In the genomic region with DNA sequence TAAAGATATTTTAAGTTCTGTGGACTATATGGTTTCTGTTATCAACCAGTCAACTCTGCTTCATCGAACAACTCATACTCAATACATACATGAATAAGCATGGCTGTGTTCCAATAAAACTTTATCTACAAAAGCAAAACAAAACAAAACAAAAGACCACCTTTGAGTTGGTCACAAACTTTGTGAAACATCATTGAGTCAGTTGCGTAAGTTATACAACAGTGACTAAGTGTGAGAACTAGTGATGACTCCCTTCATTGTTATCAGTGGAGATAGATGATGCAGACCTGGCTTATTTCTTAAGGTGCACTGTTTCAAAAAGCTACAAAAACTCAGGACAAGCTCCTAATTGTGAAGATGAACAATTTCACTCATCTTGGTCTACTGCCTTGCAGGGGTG, we compare ENCODE assay signal across 21 cellular contexts. TPM values are rescaled to one million over a fixed set of nuclear protein-coding genes. Genes with fewer than 3 reads are reported as not detected.
A peak's percentile ranks its signal among the peaks of the same experiment; 100 is the strongest.
DNase-seq lines count a peak whose midpoint lies in the region; ATAC-seq, FAIRE-seq and TF ChIP-seq lines count a peak whose summit lies in the region.
"Had no signal": no experiment of that assay in that cellular context is flagged by ENCODE, and none has a peak within 500 bp of the region (broad histone marks: within the 10 kb centered on the region; RNA-seq: fewer than 3 reads in every experiment).

No MANE protein-coding gene starts in this region.

- no peak overlapping the region for H2AFZ ChIP-seq in HCT116 (ENCODE audit: low read depth, low read length, poor library complexity, severe bottlenecking)
- H2AFZ ChIP-seq in K562 (ENCODE audit: low read depth, low read length): no peak overlapping the region
- no peak overlapping the region for H2AFZ ChIP-seq in keratinocyte (ENCODE audit: control insufficient read depth, low read length)
- H2AFZ ChIP-seq: GM23338 had no signal

- no peaks in the 10 kb centered on the region for H4K20me1 ChIP-seq in HCT116 (ENCODE audit: insufficient read depth)
- peaks cover 12% of the 10 kb centered on the region; the same call in 1 of the 2 replicates for H4K20me1 ChIP-seq in K562 (replicated peaks; ENCODE audit: control insufficient read depth, insufficient read depth, low read length)
- no peaks in the 10 kb centered on the region for H4K20me1 ChIP-seq in keratinocyte (ENCODE audit: control insufficient read depth, extremely low read depth, insufficient read depth, low read length)

- no peak overlapping the region for H3K4me3 ChIP-seq in HCT116 (replicated peaks in 1 of 2; ENCODE audit: low read depth in 1 of 2, low read length in 2 of 2)
- H3K4me3 ChIP-seq in K562: no peak overlapping the region
- H3K4me3 ChIP-seq in keratinocyte (ENCODE audit: control insufficient read depth in 2 of 3, extremely low read depth in 1 of 3, insufficient read depth in 2 of 3, low read depth in 1 of 3, low read length in 3 of 3): no peak overlapping the region
- H3K4me3 ChIP-seq in psoas muscle: no peak overlapping the region
- H3K4me3 ChIP-seq: GM23338 had no signal

- BruUV-seq in HCT116 (replicated peaks; lab: Mats Ljungman, UMichigan): no TSS peak
- BruUV-seq in K562 (replicated peaks; lab: Mats Ljungman, UMichigan): no TSS peak

- intact Hi-C loops in HCT116 (cut with micrococcal nuclease) (no loop called here), K562 (cut with micrococcal nuclease) (no loop called here), psoas muscle (cut with DNase I) (no loop called here)

- H3K36me3 ChIP-seq in HCT116 (ENCODE audit: control insufficient read depth in 1 of 2, insufficient read depth in 2 of 2, low read length in 2 of 2) (no peaks in the 10 kb centered on the region), K562 (ENCODE audit: control insufficient read depth, insufficient read depth, low read length) (no peaks in the 10 kb centered on the region), keratinocyte (ENCODE audit: control insufficient read depth in 2 of 2, extremely low read depth in 1 of 2, insufficient read depth in 2 of 2, low read length in 2 of 2) (no peaks in the 10 kb centered on the region), psoas muscle (ENCODE audit: insufficient read depth in 1 of 2, low read depth in 1 of 2) (no peaks in the 10 kb centered on the region)

- no peak overlapping the region for H3K4me2 ChIP-seq in HCT116 (ENCODE audit: low read length)
- H3K4me2 ChIP-seq in K562 (ENCODE audit: insufficient read depth, low read length): no peak overlapping the region
- H3K4me2 ChIP-seq in keratinocyte (ENCODE audit: control insufficient read depth, extremely low read depth, insufficient read depth, low read depth, low read length): no peak overlapping the region
- H3K4me2 ChIP-seq: GM23338 had no signal

- no peak for TF ChIP-seq RAD21 in HCT116 (IDR thresholded peaks at IDR 0.05; ENCODE audit: low read depth)
- no peak for TF ChIP-seq RAD21 in K562 (CRISPR knock-in tag; conservative IDR thresholded peaks at IDR 0.05 in 1 of 2, IDR thresholded peaks at IDR 0.05 in 1 of 2)

- no peaks in the 10 kb centered on the region for H3K9me3 ChIP-seq in HCT116 (ENCODE audit: control insufficient read depth in 1 of 2, insufficient read depth in 1 of 2, low read depth in 1 of 2, low read length in 2 of 2)
- H3K9me3 ChIP-seq in K562 (replicated peaks; ENCODE audit: control insufficient read depth, insufficient read depth, low read depth, low read length): no peaks in the 10 kb centered on the region
- H3K9me3 ChIP-seq in keratinocyte (ENCODE audit: control insufficient read depth, low read depth, low read length): no peaks in the 10 kb centered on the region
- no peaks in the 10 kb centered on the region for H3K9me3 ChIP-seq in psoas muscle

- H3K9ac ChIP-seq in HCT116 (ENCODE audit: low read length) (no peak overlapping the region), K562 (ENCODE audit: insufficient read depth in 1 of 2, low read depth in 2 of 2, low read length in 2 of 2) (no peak overlapping the region), keratinocyte (ENCODE audit: control insufficient read depth, extremely low read depth, insufficient read depth, low read length) (no peak overlapping the region)

- H3K9me2 ChIP-seq in HCT116 (ENCODE audit: insufficient read depth): no peaks in the 10 kb centered on the region

- POLR2A ChIA-PET in HCT116 (lab: Charles Lee) (no interaction called here), K562 (lab: Yijun Ruan, JAX) (interaction anchor here (1.0 kb wide), 1 partner anchor 250 kb away, joined by 3 read pairs; no protein-coding TSS in a partner anchor)

- no peak for TF ChIP-seq CTCF in HCT116 (IDR thresholded peaks at IDR 0.05 in 2 of 3, conservative IDR thresholded peaks at IDR 0.05 in 1 of 3; ENCODE audit: borderline replicate concordance in 1 of 3, insufficient read depth in 1 of 3, low read depth in 2 of 3, low read length in 2 of 3)
- TF ChIP-seq CTCF in K562 (IDR thresholded peaks at IDR 0.05 in 2 of 3, conservative IDR thresholded peaks at IDR 0.05 in 1 of 3; ENCODE audit: insufficient read depth in 2 of 3, low read depth in 1 of 3, low read length in 3 of 3): no peak
- TF ChIP-seq CTCF in keratinocyte (optimal IDR thresholded peaks at IDR 0.05 in 1 of 3, IDR thresholded peaks at IDR 0.05 in 1 of 3, conservative IDR thresholded peaks at IDR 0.05 in 1 of 3; ENCODE audit: extremely low read depth in 1 of 3, insufficient read depth in 2 of 3, low read length in 3 of 3): no peak
- TF ChIP-seq CTCF in psoas muscle (IDR thresholded peaks at IDR 0.05): no peak

- FAIRE-seq in K562 (lab: Jason Lieb, UNC) (no peak), keratinocyte (lab: Jason Lieb, UNC) (peak; percentile 78)

- TF ChIP-seq POLR2A in HCT116 (IDR thresholded peaks at IDR 0.05; ENCODE audit: borderline replicate concordance, extremely low read depth, insufficient read depth, insufficient read length) (no peak), K562 (conservative IDR thresholded peaks at IDR 0.05) (no peak)

- 5% methylated on average over 2 of the region's 2 CpGs for WGBS in K562 (ENCODE audit: insufficient coverage, low coverage, missing lambda C conversion rate)
- WGBS in psoas muscle, 3 donors: 94 to 95% (median 94%) methylated on average over 2 of the region's 2 CpGs

- DNase-seq in HCT116 (ENCODE audit: low read depth, low spot score) (no peak), NCI-H226 (peak; percentile 75), K562 (ENCODE audit: extremely low read depth in 1 of 4, low spot score in 3 of 4) (peak in 1 of 4 experiments; percentile 5), keratinocyte (ENCODE audit: low read depth, low spot score) (no peak), psoas muscle (no peak), OCI-M1 (lab: John Stamatoyannopoulos, UW) (no peak)
- no peak for DNase-seq in activated naive CD8-positive, alpha-beta T cell treated with anti-CD3 and anti-CD28 coated beads, Interleukin-2, amount 50 U/mL, for 24 hours
- DNase-seq: Calu3; CD4-positive, alpha-beta memory T cell; DMS53; KG1; NCI-H1105; NCI-H1694; NCI-H2227 treated with DMSO at 0.1 percent for 48 hours; NCI-H69; NK-92 treated with Interleukin-12 subunit alpha and Interleukin-12 subunit beta, amount 100 ng/mL, for 24 hours had no signal

- ATAC-seq in HCT116 (no peak), K562 (no peak), psoas muscle (no peak), GM21528 (IDR thresholded peaks at IDR 0.05; ENCODE audit: low FRiP score, unreplicated experiment) (no peak)
- no peak for ATAC-seq in activated naive CD8-positive, alpha-beta T cell treated with anti-CD3 and anti-CD28 coated beads, Interleukin-2, amount 50 U/mL, for 24 hours
- ATAC-seq: GM23338 had no signal

- H3K27me3 Mint-ChIP-seq in activated naive CD8-positive, alpha-beta T cell treated with anti-CD3 and anti-CD28 coated beads, Interleukin-2, amount 50 U/mL, for 24 hours: peaks cover 39% of the 10 kb centered on the region

- no peaks in the 10 kb centered on the region for H3K36me3 Mint-ChIP-seq in activated naive CD8-positive, alpha-beta T cell treated with anti-CD3 and anti-CD28 coated beads, Interleukin-2, amount 50 U/mL, for 24 hours (ENCODE audit: low read depth)
- H3K36me3 Mint-ChIP-seq: CD4-positive, alpha-beta memory T cell had no signal

- CTCF ChIA-PET in HCT116 (lab: Charles Lee) (interaction anchor here (2.1 kb wide), 1 partner anchor 91 kb away, joined by 7 read pairs; no protein-coding TSS in a partner anchor), K562 (lab: Yijun Ruan, JAX; ENCODE audit: low intra/inter-chr PET ratio) (no interaction called here)

- H3K27me3 ChIP-seq in HCT116 (ENCODE audit: insufficient read depth, low read length) (no peaks in the 10 kb centered on the region), K562 (ENCODE audit: control insufficient read depth in 2 of 2, insufficient read depth in 2 of 2, low read length in 2 of 2) (peaks cover 5 to 20% of the 10 kb centered on the region in 2 experiments; a peak in 3 of 5 replicates), keratinocyte (ENCODE audit: control insufficient read depth, extremely low read depth, insufficient read depth, low read length) (no peaks in the 10 kb centered on the region), psoas muscle (ENCODE audit: insufficient read depth in 3 of 3, low read length in 2 of 3) (peaks cover 0 to 10% (median 6%) of the 10 kb centered on the region in 3 donors)

- H3K9me1 ChIP-seq in K562 (ENCODE audit: control insufficient read depth, insufficient read depth, low read length) (no peaks in the 10 kb centered on the region), keratinocyte (ENCODE audit: control insufficient read depth, extremely low read depth, insufficient read depth, low read length) (no peaks in the 10 kb centered on the region)

- RAD21 ChIA-PET in HCT116 (lab: Charles Lee; ENCODE audit: low non-redundant PET in 1 of 2, low total read pairs in 2 of 2, uncharacterized antibody in 2 of 2, unreplicated experiment in 2 of 2): no interaction called here

- in situ Hi-C loops in K562 (cut with MboI): loop anchor here (5.0 kb wide), 1 partner anchor 167 kb away; no protein-coding TSS in a partner anchor

- no peak for TF ChIP-seq EP300 in K562 (IDR thresholded peaks at IDR 0.05; ENCODE audit: low read length)

- H3K27ac ChIP-seq in HCT116 (ENCODE audit: low read depth, low read length) (no peak overlapping the region), K562 (ENCODE audit: extremely low read depth, low read depth, low read length) (no peak overlapping the region), keratinocyte (ENCODE audit: control insufficient read depth, insufficient read depth, low read length) (no peak overlapping the region), psoas muscle (no peak overlapping the region)

- no peaks in the 10 kb centered on the region for H3K9me3 Mint-ChIP-seq in activated naive CD8-positive, alpha-beta T cell treated with anti-CD3 and anti-CD28 coated beads, Interleukin-2, amount 50 U/mL, for 24 hours
- H3K9me3 Mint-ChIP-seq: CD4-positive, alpha-beta memory T cell; GM23338 had no signal

- H3K4me1 Mint-ChIP-seq in activated naive CD8-positive, alpha-beta T cell treated with anti-CD3 and anti-CD28 coated beads, Interleukin-2, amount 50 U/mL, for 24 hours: peaks cover 9% of the 10 kb centered on the region

- H3K4me3 Mint-ChIP-seq in activated naive CD8-positive, alpha-beta T cell treated with anti-CD3 and anti-CD28 coated beads, Interleukin-2, amount 50 U/mL, for 24 hours: no peak overlapping the region
- H3K4me3 Mint-ChIP-seq: CD4-positive, alpha-beta memory T cell; GM23338 had no signal

- H3K79me2 ChIP-seq in HCT116 (ENCODE audit: insufficient read depth, low read length) (no peaks in the 10 kb centered on the region), K562 (ENCODE audit: control insufficient read depth, insufficient read depth, low read length) (no peaks in the 10 kb centered on the region), keratinocyte (ENCODE audit: control insufficient read depth, insufficient read depth, low read length) (no peaks in the 10 kb centered on the region)

- H3K4me1 ChIP-seq in HCT116 (ENCODE audit: control insufficient read depth in 1 of 2, insufficient read depth in 2 of 2, low read length in 2 of 2): peaks cover 23 to 31% of the 10 kb centered on the region in 2 experiments
- no peaks in the 10 kb centered on the region for H3K4me1 ChIP-seq in K562 (replicated peaks in 1 of 2; ENCODE audit: control insufficient read depth in 2 of 2, insufficient read depth in 2 of 2, low read length in 2 of 2)
- peaks cover 27% of the 10 kb centered on the region for H3K4me1 ChIP-seq in keratinocyte (ENCODE audit: control insufficient read depth, extremely low read depth, insufficient read depth, low read length)
- no peaks in the 10 kb centered on the region for H3K4me1 ChIP-seq in psoas muscle

- dilution Hi-C loops in keratinocyte (cut with MboI; ENCODE audit: extremely low pct_ligation_motif_present, low sequenced_read_pairs): no loop called here

- H3K27ac Mint-ChIP-seq in activated naive CD8-positive, alpha-beta T cell treated with anti-CD3 and anti-CD28 coated beads, Interleukin-2, amount 50 U/mL, for 24 hours: no peak overlapping the region
- H3K27ac Mint-ChIP-seq: CD4-positive, alpha-beta memory T cell; GM23338 had no signal

RNA-seq across cellular contexts. Expression of gene KLK4, which starts 14.5 kb away (rescaled TPM):
- total RNA-seq in HCT116 (2021; ENCODE audit: unreplicated experiment) (0.84 TPM), K562 (2014; rRNA removed) (not detected in 2 replicates), K562 (2014; rRNA removed; fragmentation: Illumina TruSeq; extraction: Trizol) (not detected in 2 replicates), K562 (2015; rRNA removed; fragmentation: Illumina TruSeq; extraction: Trizol) (not detected in 2 replicates), K562 (2021) (not detected in 2 replicates), psoas muscle (not detected)
- polyA plus RNA-seq in HCT116 (2012): 0.65 and 0.70 TPM in 2 replicates
- total RNA-seq in K562 (2011; cell fraction: chromatin; rRNA removed; ENCODE audit: low replicate concordance): not detected in 2 replicates
- not detected in 2 replicates for total RNA-seq in K562 (2011; cell fraction: nucleolus; rRNA removed)
- not detected in 2 replicates for total RNA-seq in K562 (2011; cell fraction: nucleoplasm; rRNA removed)
- polyA plus RNA-seq in K562 (2011; rRNA removed) (not detected in 2 replicates), K562 (2014; fragmentation: Illumina TruSeq; extraction: Trizol) (not detected in 2 replicates), K562 (2014; fragmentation: Nextera tagmentation; extraction: Ambion mirVana) (not detected), K562 (2014; rRNA removed) (not detected in 2 replicates), keratinocyte (not detected in 3 replicates), psoas muscle (not detected)
- polyA plus RNA-seq in K562 (2011; cell fraction: cytosol; rRNA removed): not detected in 2 replicates
- not detected in 2 replicates for polyA plus RNA-seq in K562 (2011; cell fraction: nucleus; rRNA removed)
- 0.10 TPM in 1 of 2 replicates, not detected in the other for polyA plus RNA-seq in K562 (2012)
- not detected in 2 replicates for polyA minus RNA-seq in K562 (2011; rRNA and poly(A)+ RNA removed)
- polyA minus RNA-seq in K562 (2011; cell fraction: cytosol; rRNA and poly(A)+ RNA removed): not detected in 2 replicates
- polyA minus RNA-seq in K562 (2011; cell fraction: nucleus; rRNA and poly(A)+ RNA removed): not detected in 2 replicates
- polyA plus RNA-seq in keratinocyte (2011; ENCODE audit: low read depth): not detected
- polyA plus RNA-seq in keratinocyte (2011; cell fraction: cytosol; rRNA removed): not detected in 2 replicates
- not detected in 2 replicates for polyA plus RNA-seq in keratinocyte (2011; cell fraction: nucleus; rRNA removed)
- 0.49 TPM in 1 of 2 replicates, not detected in the other for polyA plus RNA-seq in keratinocyte (2012; ENCODE audit: low replicate concordance)
- polyA minus RNA-seq in keratinocyte: not detected in 3 replicates
- polyA minus RNA-seq in keratinocyte (2011; cell fraction: cytosol; rRNA and poly(A)+ RNA removed): not detected
- not detected in 2 replicates for polyA minus RNA-seq in keratinocyte (2011; cell fraction: nucleus; rRNA and poly(A)+ RNA removed)
- total RNA-seq: Calu3; CD4-positive, alpha-beta memory T cell; MCF 10A; SK-MEL-5 had no signal
- polyA plus RNA-seq: BJ; CD4-positive, alpha-beta memory T cell had no signal

RNA-seq across cellular contexts. Expression of gene KLK5, which starts 27.1 kb away (rescaled TPM):
- total RNA-seq in HCT116 (2021; ENCODE audit: unreplicated experiment): 1.2 TPM
- 4.4 and 5.8 TPM in 2 replicates for polyA plus RNA-seq in HCT116 (2012)
- not detected in 2 replicates for total RNA-seq in K562 (2011; cell fraction: chromatin; rRNA removed; ENCODE audit: low replicate concordance)
- total RNA-seq in K562 (2011; cell fraction: nucleolus; rRNA removed): not detected in 2 replicates
- not detected in 2 replicates for total RNA-seq in K562 (2011; cell fraction: nucleoplasm; rRNA removed)
- total RNA-seq in K562 (2014; rRNA removed): not detected in 2 replicates
- total RNA-seq in K562 (2014; rRNA removed; fragmentation: Illumina TruSeq; extraction: Trizol): not detected in 2 replicates
- not detected in 2 replicates for total RNA-seq in K562 (2015; rRNA removed; fragmentation: Illumina TruSeq; extraction: Trizol)
- total RNA-seq in K562 (2021): not detected in 2 replicates
- polyA plus RNA-seq in K562 (2011; rRNA removed): not detected in 2 replicates
- not detected in 2 replicates for polyA plus RNA-seq in K562 (2011; cell fraction: cytosol; rRNA removed)
- polyA plus RNA-seq in K562 (2011; cell fraction: nucleus; rRNA removed): not detected in 2 replicates
- polyA plus RNA-seq in K562 (2012): not detected in 2 replicates
- not detected in 2 replicates for polyA plus RNA-seq in K562 (2014; fragmentation: Illumina TruSeq; extraction: Trizol)
- polyA plus RNA-seq in K562 (2014; fragmentation: Nextera tagmentation; extraction: Ambion mirVana): not detected
- polyA plus RNA-seq in K562 (2014; rRNA removed): not detected in 2 replicates
- polyA minus RNA-seq in K562 (2011; rRNA and poly(A)+ RNA removed): not detected in 2 replicates
- polyA minus RNA-seq in K562 (2011; cell fraction: cytosol; rRNA and poly(A)+ RNA removed): not detected in 2 replicates
- polyA minus RNA-seq in K562 (2011; cell fraction: nucleus; rRNA and poly(A)+ RNA removed): not detected in 2 replicates
- 425 to 882 TPM (median 477 TPM) in 3 replicates for polyA plus RNA-seq in keratinocyte
- polyA plus RNA-seq in keratinocyte (2011; ENCODE audit: low read depth): 136 TPM
- polyA plus RNA-seq in keratinocyte (2011; cell fraction: cytosol; rRNA removed): 541 and 572 TPM in 2 replicates
- polyA plus RNA-seq in keratinocyte (2011; cell fraction: nucleus; rRNA removed): 466 and 483 TPM in 2 replicates
- polyA plus RNA-seq in keratinocyte (2012; ENCODE audit: low replicate concordance): 487 and 1,188 TPM in 2 replicates
- polyA minus RNA-seq in keratinocyte: 346 to 800 TPM (median 621 TPM) in 3 replicates
- 490 TPM for polyA minus RNA-seq in keratinocyte (2011; cell fraction: cytosol; rRNA and poly(A)+ RNA removed)
- 243 and 342 TPM in 2 replicates for polyA minus RNA-seq in keratinocyte (2011; cell fraction: nucleus; rRNA and poly(A)+ RNA removed)
- total RNA-seq in psoas muscle: not detected
- under 1 TPM in 1 of 3 donors, not detected in 2; 0.05 TPM for polyA plus RNA-seq in psoas muscle
- total RNA-seq: CD4-positive, alpha-beta memory T cell; SK-MEL-5 had no signal
- polyA plus RNA-seq: BJ; CD4-positive, alpha-beta memory T cell; GM23338 had no signal

RNA-seq across cellular contexts. Expression of gene KLK6, which starts 43.7 kb away (rescaled TPM):
- 40.5 TPM for total RNA-seq in HCT116 (2021; ENCODE audit: unreplicated experiment)
- 72.9 and 87.4 TPM in 2 replicates for polyA plus RNA-seq in HCT116 (2012)
- total RNA-seq in K562 (2011; cell fraction: chromatin; rRNA removed; ENCODE audit: low replicate concordance): not detected in 2 replicates
- total RNA-seq in K562 (2011; cell fraction: nucleolus; rRNA removed): not detected in 2 replicates
- total RNA-seq in K562 (2011; cell fraction: nucleoplasm; rRNA removed): not detected in 2 replicates
- total RNA-seq in K562 (2014; rRNA removed): not detected in 2 replicates
- not detected in 2 replicates for total RNA-seq in K562 (2014; rRNA removed; fragmentation: Illumina TruSeq; extraction: Trizol)
- total RNA-seq in K562 (2015; rRNA removed; fragmentation: Illumina TruSeq; extraction: Trizol): not detected in 2 replicates
- not detected in 2 replicates for total RNA-seq in K562 (2021)
- polyA plus RNA-seq in K562 (2011; rRNA removed): not detected in 2 replicates
- polyA plus RNA-seq in K562 (2011; cell fraction: cytosol; rRNA removed): not detected in 2 replicates
- 0.11 TPM in 1 of 2 replicates, not detected in the other for polyA plus RNA-seq in K562 (2011; cell fraction: nucleus; rRNA removed)
- polyA plus RNA-seq in K562 (2012): not detected in 2 replicates
- not detected in 2 replicates for polyA plus RNA-seq in K562 (2014; fragmentation: Illumina TruSeq; extraction: Trizol)
- polyA plus RNA-seq in K562 (2014; fragmentation: Nextera tagmentation; extraction: Ambion mirVana): not detected
- polyA plus RNA-seq in K562 (2014; rRNA removed): not detected in 2 replicates
- polyA minus RNA-seq in K562 (2011; rRNA and poly(A)+ RNA removed): not detected in 2 replicates
- polyA minus RNA-seq in K562 (2011; cell fraction: cytosol; rRNA and poly(A)+ RNA removed): not detected in 2 replicates
- not detected in 2 replicates for polyA minus RNA-seq in K562 (2011; cell fraction: nucleus; rRNA and poly(A)+ RNA removed)
- 0.73 to 2.5 TPM (median 1.9 TPM) in 3 replicates for polyA plus RNA-seq in keratinocyte
- 5.6 TPM for polyA plus RNA-seq in keratinocyte (2011; ENCODE audit: low read depth)
- 0.81 and 2.5 TPM in 2 replicates for polyA plus RNA-seq in keratinocyte (2011; cell fraction: cytosol; rRNA removed)
- 3.6 and 7.7 TPM in 2 replicates for polyA plus RNA-seq in keratinocyte (2011; cell fraction: nucleus; rRNA removed)
- polyA plus RNA-seq in keratinocyte (2012; ENCODE audit: low replicate concordance): 2.8 and 23.6 TPM in 2 replicates
- polyA minus RNA-seq in keratinocyte: 0.69 to 5.9 TPM (median 2.7 TPM) in 3 replicates
- 3.3 TPM for polyA minus RNA-seq in keratinocyte (2011; cell fraction: cytosol; rRNA and poly(A)+ RNA removed)
- polyA minus RNA-seq in keratinocyte (2011; cell fraction: nucleus; rRNA and poly(A)+ RNA removed): 3.2 and 8.3 TPM in 2 replicates
- not detected for total RNA-seq in psoas muscle
- polyA plus RNA-seq in psoas muscle: under 1 TPM in 1 of 3 donors, not detected in 2; 0.04 TPM
- total RNA-seq: CD4-positive, alpha-beta memory T cell; MCF 10A; SK-MEL-5 had no signal
- polyA plus RNA-seq: BJ; CD4-positive, alpha-beta memory T cell had no signal

RNA-seq across cellular contexts. Expression of gene KLK2, which starts 52.5 kb away (rescaled TPM):
- not detected for total RNA-seq in HCT116 (2021; ENCODE audit: unreplicated experiment)
- polyA plus RNA-seq in HCT116 (2012): not detected in 2 replicates
- total RNA-seq in K562 (2011; cell fraction: chromatin; rRNA removed; ENCODE audit: low replicate concordance): 1.3 and 4.1 TPM in 2 replicates
- total RNA-seq in K562 (2011; cell fraction: nucleolus; rRNA removed): 1.3 and 1.8 TPM in 2 replicates
- 0.88 and 2.5 TPM in 2 replicates for total RNA-seq in K562 (2011; cell fraction: nucleoplasm; rRNA removed)
- not detected in 2 replicates for total RNA-seq in K562 (2014; rRNA removed)
- 0.47 TPM in 1 of 2 replicates, not detected in the other for total RNA-seq in K562 (2014; rRNA removed; fragmentation: Illumina TruSeq; extraction: Trizol)
- total RNA-seq in K562 (2015; rRNA removed; fragmentation: Illumina TruSeq; extraction: Trizol): 0.18 and 0.38 TPM in 2 replicates
- total RNA-seq in K562 (2021): 0.24 and 0.74 TPM in 2 replicates
- 0.31 and 0.39 TPM in 2 replicates for polyA plus RNA-seq in K562 (2011; rRNA removed)
- polyA plus RNA-seq in K562 (2011; cell fraction: cytosol; rRNA removed): 0.52 TPM in 1 of 2 replicates, not detected in the other
- polyA plus RNA-seq in K562 (2011; cell fraction: nucleus; rRNA removed): 0.94 and 2.9 TPM in 2 replicates
- 0.40 and 0.76 TPM in 2 replicates for polyA plus RNA-seq in K562 (2012)
- 0.25 and 0.69 TPM in 2 replicates for polyA plus RNA-seq in K562 (2014; fragmentation: Illumina TruSeq; extraction: Trizol)
- under 1 TPM; 0.11 to 0.22 TPM for polyA plus RNA-seq in K562 (2014; fragmentation: Nextera tagmentation; extraction: Ambion mirVana)
- polyA plus RNA-seq in K562 (2014; rRNA removed): 0.11 and 0.46 TPM in 2 replicates
- 0.42 TPM in 1 of 2 replicates, not detected in the other for polyA minus RNA-seq in K562 (2011; rRNA and poly(A)+ RNA removed)
- not detected in 2 replicates for polyA minus RNA-seq in K562 (2011; cell fraction: cytosol; rRNA and poly(A)+ RNA removed)
- 0.40 and 0.44 TPM in 2 replicates for polyA minus RNA-seq in K562 (2011; cell fraction: nucleus; rRNA and poly(A)+ RNA removed)
- polyA plus RNA-seq in keratinocyte: 0.07 to 0.14 TPM in 2 of 3 replicates, not detected in the other
- polyA plus RNA-seq in keratinocyte (2011; ENCODE audit: low read depth): not detected
- polyA plus RNA-seq in keratinocyte (2011; cell fraction: cytosol; rRNA removed): not detected in 2 replicates
- polyA plus RNA-seq in keratinocyte (2011; cell fraction: nucleus; rRNA removed): 0.41 and 0.64 TPM in 2 replicates
- 0.28 TPM in 1 of 2 replicates, not detected in the other for polyA plus RNA-seq in keratinocyte (2012; ENCODE audit: low replicate concordance)
- polyA minus RNA-seq in keratinocyte: not detected in 3 replicates
- not detected for polyA minus RNA-seq in keratinocyte (2011; cell fraction: cytosol; rRNA and poly(A)+ RNA removed)
- not detected in 2 replicates for polyA minus RNA-seq in keratinocyte (2011; cell fraction: nucleus; rRNA and poly(A)+ RNA removed)
- not detected for total RNA-seq in psoas muscle
- polyA plus RNA-seq in psoas muscle: not detected
- total RNA-seq: Calu3; CD4-positive, alpha-beta memory T cell; MCF 10A had no signal
- polyA plus RNA-seq: BJ; CD4-positive, alpha-beta memory T cell had no signal

RNA-seq across cellular contexts. Expression of gene KLK7, which starts 58.0 kb away (rescaled TPM):
- total RNA-seq in HCT116 (2021; ENCODE audit: unreplicated experiment): 30.5 TPM
- 31.4 and 34.2 TPM in 2 replicates for polyA plus RNA-seq in HCT116 (2012)
- not detected in 2 replicates for total RNA-seq in K562 (2011; cell fraction: chromatin; rRNA removed; ENCODE audit: low replicate concordance)
- not detected in 2 replicates for total RNA-seq in K562 (2011; cell fraction: nucleolus; rRNA removed)
- not detected in 2 replicates for total RNA-seq in K562 (2011; cell fraction: nucleoplasm; rRNA removed)
- total RNA-seq in K562 (2014; rRNA removed): not detected in 2 replicates
- not detected in 2 replicates for total RNA-seq in K562 (2014; rRNA removed; fragmentation: Illumina TruSeq; extraction: Trizol)
- not detected in 2 replicates for total RNA-seq in K562 (2015; rRNA removed; fragmentation: Illumina TruSeq; extraction: Trizol)
- total RNA-seq in K562 (2021): not detected in 2 replicates
- not detected in 2 replicates for polyA plus RNA-seq in K562 (2011; rRNA removed)
- 0.06 TPM in 1 of 2 replicates, not detected in the other for polyA plus RNA-seq in K562 (2011; cell fraction: cytosol; rRNA removed)
- not detected in 2 replicates for polyA plus RNA-seq in K562 (2011; cell fraction: nucleus; rRNA removed)
- 0.08 TPM in 1 of 2 replicates, not detected in the other for polyA plus RNA-seq in K562 (2012)
- not detected in 2 replicates for polyA plus RNA-seq in K562 (2014; fragmentation: Illumina TruSeq; extraction: Trizol)
- polyA plus RNA-seq in K562 (2014; fragmentation: Nextera tagmentation; extraction: Ambion mirVana): under 1 TPM in 1 of 2 experiments, not detected in 1; 0.03 TPM
- polyA plus RNA-seq in K562 (2014; rRNA removed): not detected in 2 replicates
- not detected in 2 replicates for polyA minus RNA-seq in K562 (2011; rRNA and poly(A)+ RNA removed)
- polyA minus RNA-seq in K562 (2011; cell fraction: cytosol; rRNA and poly(A)+ RNA removed): not detected in 2 replicates
- not detected in 2 replicates for polyA minus RNA-seq in K562 (2011; cell fraction: nucleus; rRNA and poly(A)+ RNA removed)
- polyA plus RNA-seq in keratinocyte: 22.4 to 33.8 TPM (median 29.2 TPM) in 3 replicates
- polyA plus RNA-seq in keratinocyte (2011; ENCODE audit: low read depth): 140 TPM
- polyA plus RNA-seq in keratinocyte (2011; cell fraction: cytosol; rRNA removed): 27.6 and 59.2 TPM in 2 replicates
- 89.8 and 155 TPM in 2 replicates for polyA plus RNA-seq in keratinocyte (2011; cell fraction: nucleus; rRNA removed)
- polyA plus RNA-seq in keratinocyte (2012; ENCODE audit: low replicate concordance): 36.2 and 757 TPM in 2 replicates
- polyA minus RNA-seq in keratinocyte: 11.1 to 66.6 TPM (median 14.4 TPM) in 3 replicates
- polyA minus RNA-seq in keratinocyte (2011; cell fraction: cytosol; rRNA and poly(A)+ RNA removed): 16.1 TPM
- 39.9 and 57.8 TPM in 2 replicates for polyA minus RNA-seq in keratinocyte (2011; cell fraction: nucleus; rRNA and poly(A)+ RNA removed)
- total RNA-seq in psoas muscle: not detected
- polyA plus RNA-seq in psoas muscle: not detected
- total RNA-seq: CD4-positive, alpha-beta memory T cell; MCF 10A; SK-MEL-5 had no signal
- polyA plus RNA-seq: BJ; CD4-positive, alpha-beta memory T cell had no signal

Comparison
In these comparisons a context has a peak if more than half of its experiments do, and no peak if none do; other contexts are left out.
1. RNA of gene KLK6, which starts 43.7 kb away (total RNA-seq): 40.5 TPM in HCT116 (single experiment); not detected in K562 and not detected in psoas muscle; every median in the first group is over 10 times any median in the second.
2. Of the 22 proteins assayed by ChIP-seq in both K562 and HCT116: peak only in K562: FOSL1; only in HCT116: SP1; in both: CEBPB; in neither: 19.